Comparison of ENCODE assay signal across 10 cellular contexts in genomic region chr19:34556500-34556899, GRCh38.
DNase-seq lines count a peak whose midpoint lies in the region; ATAC-seq and TF ChIP-seq lines count a peak whose summit lies in the region.
"Had no signal": no experiment of that assay in that cellular context is flagged by ENCODE, and none has a peak within 500 bp of the region (broad histone marks: within the 10 kb centered on the region; RNA-seq: fewer than 3 reads in every experiment).

No MANE protein-coding gene starts in this region.

- intact Hi-C loops in spleen (cut with DNase I; ENCODE audit: low total_unique reads) (no loop called here), prostate gland (cut with DNase I) (no loop called here)

- H3K36me3 Mint-ChIP-seq in activated T-cell treated with anti-CD3 and anti-CD28 coated beads, Interleukin-2, amount 50 U/mL, for 24 hours (ENCODE audit: low read depth) = no peaks in the 10 kb centered on the region

- no peaks in the 10 kb centered on the region for H3K4me1 Mint-ChIP-seq in activated T-cell treated with anti-CD3 and anti-CD28 coated beads, Interleukin-2, amount 50 U/mL, for 24 hours (ENCODE audit: low read depth)

- H3K27me3 ChIP-seq in spleen (replicated peaks in 1 of 7) = peaks cover 0 to 51% (median 0%) of the 10 kb centered on the region in 7 donors
- H3K27me3 ChIP-seq in prostate gland (replicated peaks; ENCODE audit: insufficient read depth) = no peaks in the 10 kb centered on the region

- H3K9me3 ChIP-seq in spleen (peaks cover 0 to 3% (median 0%) of the 10 kb centered on the region in 8 donors), prostate gland (no peaks in the 10 kb centered on the region)

- H3K9me3 Mint-ChIP-seq in activated T-cell treated with anti-CD3 and anti-CD28 coated beads, Interleukin-2, amount 50 U/mL, for 24 hours = peaks cover 4% of the 10 kb centered on the region

- H3K27ac Mint-ChIP-seq in activated T-cell treated with anti-CD3 and anti-CD28 coated beads, Interleukin-2, amount 50 U/mL, for 24 hours = no peak overlapping the region
- H3K27ac Mint-ChIP-seq: naive B cell had no signal

- TF ChIP-seq POLR2A in erythroblast (IDR thresholded peaks at IDR 0.05; ENCODE audit: low read length) (no peak), spleen (IDR thresholded peaks at IDR 0.05) (no peak), prostate gland (IDR thresholded peaks at IDR 0.05) (no peak)

- H3K4me3 ChIP-seq in spleen = no peak overlapping the region
- no peak overlapping the region for H3K4me3 ChIP-seq in prostate gland

- no peak overlapping the region for H3K27ac ChIP-seq in spleen
- H3K27ac ChIP-seq in prostate gland = no peak overlapping the region

- H3K4me1 ChIP-seq in spleen (no peaks in the 10 kb centered on the region), prostate gland (replicated peaks) (no peaks in the 10 kb centered on the region)

- H3K4me3 Mint-ChIP-seq in activated T-cell treated with anti-CD3 and anti-CD28 coated beads, Interleukin-2, amount 50 U/mL, for 24 hours = no peak overlapping the region

- DNase-seq in activated T-cell treated with anti-CD3 and anti-CD28 coated beads for 48 hours (ENCODE audit: low read depth) (peak; percentile 15), NCI-H69 (lab: John Stamatoyannopoulos, UW) (peak; percentile 49), erythroblast (lab: John Stamatoyannopoulos, UW) (peak; percentile 37 to 53), spleen (no peak), SW 1271 (lab: John Stamatoyannopoulos, UW) (no peak), prostate gland (ENCODE audit: low spot score) (no peak)
- DNase-seq in activated T-cell treated with anti-CD3 and anti-CD28 coated beads, Interleukin-2, amount 50 U/mL, for 24 hours = no peak
- DNase-seq: activated CD8-positive, alpha-beta memory T cell treated with anti-CD3 and anti-CD28 coated beads for 24 hours; naive B cell had no signal

- TF ChIP-seq CTCF in spleen (IDR thresholded peaks at IDR 0.05 in 8 of 11, conservative IDR thresholded peaks at IDR 0.05 in 3 of 11) (peak in 6 of 11 experiments; percentile 16 to 47 (median 40)), prostate gland (IDR thresholded peaks at IDR 0.05) (peak in 1 of 4 experiments; percentile 27)

- no peaks in the 10 kb centered on the region for H3K36me3 ChIP-seq in spleen
- H3K36me3 ChIP-seq in prostate gland = no peaks in the 10 kb centered on the region

- 0 to 8% (median 4%) methylated on average over 3 of the region's 3 CpGs for WGBS in spleen, 5 donors
- 1% methylated on average over 3 of the region's 3 CpGs for WGBS in prostate gland

- no peak for ATAC-seq in GM19452 (IDR thresholded peaks at IDR 0.05; ENCODE audit: unreplicated experiment)

- H3K27me3 Mint-ChIP-seq in activated T-cell treated with anti-CD3 and anti-CD28 coated beads, Interleukin-2, amount 50 U/mL, for 24 hours = peaks cover 66% of the 10 kb centered on the region

Comparison
In these comparisons a context has a peak if more than half of its experiments do, and no peak if none do; other contexts are left out.
1. DNase-seq: peak in activated T-cell treated with anti-CD3 and anti-CD28 coated beads for 48 hours (single experiment), NCI-H69 (single experiment) and erythroblast (2 of 2); none in activated T-cell treated with anti-CD3 and anti-CD28 coated beads, Interleukin-2, amount 50 U/mL, for 24 hours (single experiment), spleen (single experiment), SW 1271 (0 of 2) and prostate gland (single experiment).